ENCODE assay signal across 8 cellular contexts in the genomic region with DNA sequence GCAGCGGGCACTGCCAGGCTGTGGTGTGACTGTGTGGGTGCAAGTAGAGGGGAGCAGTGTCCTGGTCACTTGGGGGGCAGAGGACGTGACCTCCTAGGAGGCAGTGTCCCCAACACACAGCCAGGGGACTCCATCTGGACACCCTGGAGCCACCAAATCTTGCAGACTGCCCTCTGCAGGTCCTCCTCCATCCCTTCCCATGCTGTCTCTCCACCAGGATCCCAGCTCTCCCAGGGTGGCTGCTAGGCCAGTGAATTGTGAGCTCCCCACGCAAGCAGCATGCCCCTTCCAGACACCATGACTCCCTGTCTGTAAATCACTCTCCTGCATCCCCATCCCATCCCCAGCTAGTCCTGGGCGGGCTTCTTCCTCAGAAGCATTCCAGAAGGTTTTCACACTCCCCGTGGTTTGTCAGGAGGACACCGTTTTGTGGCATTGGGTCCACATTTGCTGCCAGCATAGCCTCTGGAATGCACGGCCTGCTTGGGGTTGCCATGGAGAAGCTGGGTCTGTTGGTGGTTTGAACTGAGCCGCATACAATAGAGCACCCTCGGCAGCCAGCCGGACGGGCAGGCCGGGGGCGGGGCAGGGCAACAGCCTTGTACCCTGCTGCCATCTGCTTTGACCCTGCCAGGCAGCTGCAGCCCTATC.
A peak's percentile ranks its signal among the peaks of the same experiment; 100 is the strongest.
DNase-seq lines count a peak whose midpoint lies in the region; ATAC-seq and TF ChIP-seq lines count a peak whose summit lies in the region.

No MANE protein-coding gene starts in this region.

- H3K4me3 ChIP-seq in left lung (no peak overlapping the region), vagina (no peak overlapping the region)

- H3K4me1 ChIP-seq in left lung (no peaks in the 10 kb centered on the region), vagina (peaks cover 17% of the 10 kb centered on the region)

- TF ChIP-seq CTCF in brain (conservative IDR thresholded peaks at IDR 0.05) (no peak), left lung (IDR thresholded peaks at IDR 0.05) (no peak), vagina (IDR thresholded peaks at IDR 0.05) (no peak)

- H3K27ac Mint-ChIP-seq in brain = peak overlapping the region; percentile 69 to 96 (median 91)

- DNase-seq in NCI-H2107 treated with DMSO at 0.1 percent for 48 hours (lab: John Stamatoyannopoulos, UW; ENCODE audit: unreplicated experiment) (peak; percentile 25), NCI-H2107 (lab: John Stamatoyannopoulos, UW) (no peak), left lung (peak in 1 of 2 donors; percentile 47), vagina (ENCODE audit: extremely low spot score in 2 of 2) (no peak), T-helper 1 cell (no peak)

- ATAC-seq in left lung (peak; percentile 91), GM19397 (IDR thresholded peaks at IDR 0.05; ENCODE audit: unreplicated experiment) (no peak), GM18861 (IDR thresholded peaks at IDR 0.05; ENCODE audit: unreplicated experiment) (no peak)

- no peaks in the 10 kb centered on the region for H3K27me3 Mint-ChIP-seq in brain

- H3K36me3 Mint-ChIP-seq in brain = no peaks in the 10 kb centered on the region

- no peak for TF ChIP-seq POLR2A in vagina (IDR thresholded peaks at IDR 0.05)

- H3K9me3 ChIP-seq in left lung = no peaks in the 10 kb centered on the region
- H3K9me3 ChIP-seq in vagina = no peaks in the 10 kb centered on the region

- H3K36me3 ChIP-seq in left lung (no peaks in the 10 kb centered on the region), vagina (no peaks in the 10 kb centered on the region)

- H3K27ac ChIP-seq in left lung = no peak overlapping the region
- peak overlapping the region; percentile 42 for H3K27ac ChIP-seq in vagina

- peak overlapping the region in 2 of 5 experiments; percentile 39 to 62 for H3K4me3 Mint-ChIP-seq in brain

- no peaks in the 10 kb centered on the region for H3K9me3 Mint-ChIP-seq in brain

- peaks cover 82% of the 10 kb centered on the region for H3K4me1 Mint-ChIP-seq in brain

- H3K27me3 ChIP-seq in left lung (peaks cover 0 to 17% of the 10 kb centered on the region in 2 donors), vagina (no peaks in the 10 kb centered on the region)

- intact Hi-C loops in left lung (cut with DNase I) = no loop called here
- intact Hi-C loops in vagina (cut with DNase I) = no loop called here
